8 cellular contexts compared by ENCODE assay signal in genomic region chr5:163437011-163437308, GRCh38. TPM values are rescaled to one million over a fixed set of nuclear protein-coding genes. Genes with fewer than 3 reads are reported as not detected.
A peak's percentile ranks its signal among the peaks of the same experiment; 100 is the strongest.
DNase-seq lines count a peak whose midpoint lies in the region; ATAC-seq and TF ChIP-seq lines count a peak whose summit lies in the region.

No MANE protein-coding gene starts in this region.

- peak overlapping the region; percentile 56 for H3K9ac ChIP-seq in NT2/D1 (ENCODE audit: insufficient read length, low read depth)
- H3K9ac ChIP-seq in duodenal mucosa (ENCODE audit: low read depth in 1 of 2, low read length in 2 of 2), result peak overlapping the region; percentile 89 to 98

- no peak for DNase-seq in NT2/D1 (ENCODE audit: low read depth, low spot score)
- DNase-seq in neural crest cell (ENCODE audit: low read depth, low spot score), result no peak
- no peak for DNase-seq in SW480 (ENCODE audit: low spot score)

- no peaks in the 10 kb centered on the region for H3K9me3 Mint-ChIP-seq in neural crest cell

- no peak for TF ChIP-seq CTCF in C4-2B (conservative IDR thresholded peaks at IDR 0.05)
- TF ChIP-seq CTCF in neural crest cell (conservative IDR thresholded peaks at IDR 0.05), result no peak

- H3K4me3 Mint-ChIP-seq in neural crest cell, result peak overlapping the region; percentile 100

- H3K27ac ChIP-seq in C4-2B (peak overlapping the region; percentile 96), duodenal mucosa (ENCODE audit: low read depth, low read length) (no peak overlapping the region)

- H3K4me3 ChIP-seq in NT2/D1 (ENCODE audit: insufficient read length, low read depth), result peak overlapping the region; percentile 37
- peak overlapping the region; percentile 96 to 98 for H3K4me3 ChIP-seq in duodenal mucosa (ENCODE audit: low read depth in 1 of 2, low read length in 2 of 2)

- H3K27me3 ChIP-seq in NT2/D1 (ENCODE audit: insufficient read depth, insufficient read length) (peaks cover 2% of the 10 kb centered on the region), duodenal mucosa (ENCODE audit: control insufficient read depth in 1 of 2, insufficient read depth in 2 of 2, low read length in 2 of 2) (no peaks in the 10 kb centered on the region)

- H3K36me3 ChIP-seq in NT2/D1 (ENCODE audit: insufficient read depth, insufficient read length, low read length) (peaks cover 31% of the 10 kb centered on the region), duodenal mucosa (ENCODE audit: control insufficient read depth in 1 of 2, insufficient read depth in 2 of 2, low read length in 2 of 2) (peaks cover 2 to 16% of the 10 kb centered on the region in 2 donors)

- H3K4me1 ChIP-seq in NT2/D1 (ENCODE audit: insufficient read depth, insufficient read length), result no peaks in the 10 kb centered on the region
- H3K4me1 ChIP-seq in duodenal mucosa (ENCODE audit: control insufficient read depth in 1 of 2, insufficient read depth in 2 of 2, low read length in 2 of 2), result peaks cover 30 to 47% of the 10 kb centered on the region in 2 donors

- ATAC-seq in HG03095 (IDR thresholded peaks at IDR 0.05; ENCODE audit: unreplicated experiment) (no peak), GM21526 (IDR thresholded peaks at IDR 0.05; ENCODE audit: low FRiP score, unreplicated experiment) (no peak), HG02885 (IDR thresholded peaks at IDR 0.05; ENCODE audit: poor library complexity, unreplicated experiment) (no peak)

- no peaks in the 10 kb centered on the region for H3K9me3 ChIP-seq in NT2/D1 (ENCODE audit: insufficient read depth, low read length)
- no peaks in the 10 kb centered on the region for H3K9me3 ChIP-seq in duodenal mucosa (ENCODE audit: control insufficient read depth in 1 of 2, low read length in 2 of 2)

- H3K27ac Mint-ChIP-seq in neural crest cell (ENCODE audit: unreplicated experiment), result peak overlapping the region; percentile 80

- H3K4me1 Mint-ChIP-seq in neural crest cell, result peaks cover 50% of the 10 kb centered on the region

- H3K27me3 Mint-ChIP-seq in neural crest cell (ENCODE audit: low read depth), result peaks cover 3% of the 10 kb centered on the region

- no peaks in the 10 kb centered on the region for H3K36me3 Mint-ChIP-seq in neural crest cell (ENCODE audit: low read depth)

RNA-seq across cellular contexts. Expression of gene CCNG1, which starts 0.4 kb away (rescaled TPM):
- 194 and 202 TPM in 2 replicates for total RNA-seq in neural crest cell

RNA-seq across cellular contexts. Expression of gene NUDCD2, which starts 22.9 kb away (rescaled TPM):
- total RNA-seq in neural crest cell, result 40.7 and 43.7 TPM in 2 replicates

RNA-seq across cellular contexts. Expression of gene HMMR, which starts 23.5 kb away (rescaled TPM):
- 38.5 and 44.4 TPM in 2 replicates for total RNA-seq in neural crest cell
